ENCODE assay signal across 8 cellular contexts in genomic region chr2:63189026-63189425, GRCh38.
DNase-seq lines count a peak whose midpoint lies in the region; ATAC-seq and TF ChIP-seq lines count a peak whose summit lies in the region.

No MANE protein-coding gene starts in this region.

- no peaks in the 10 kb centered on the region for H3K36me3 ChIP-seq in kidney epithelial cell (ENCODE audit: control insufficient read depth, insufficient read depth, low read length)
- H3K36me3 ChIP-seq in psoas muscle (ENCODE audit: insufficient read depth in 1 of 2, low read depth in 1 of 2), result no peaks in the 10 kb centered on the region

- ATAC-seq in GM18870 (IDR thresholded peaks at IDR 0.05; ENCODE audit: unreplicated experiment) (peak; percentile 65), psoas muscle (no peak), GM21390 (IDR thresholded peaks at IDR 0.05; ENCODE audit: unreplicated experiment) (no peak)

- H3K9me3 ChIP-seq in psoas muscle, result no peaks in the 10 kb centered on the region

- intact Hi-C loops in psoas muscle (cut with DNase I), result no loop called here

- no peak overlapping the region for H3K4me3 ChIP-seq in AG09309 (ENCODE audit: control insufficient read depth, low read depth, low read length)
- H3K4me3 ChIP-seq in WI38 (ENCODE audit: low read depth, low read length), result no peak overlapping the region
- H3K4me3 ChIP-seq in kidney epithelial cell (ENCODE audit: low read depth, low read length), result no peak overlapping the region
- no peak overlapping the region for H3K4me3 ChIP-seq in psoas muscle

- H3K4me1 ChIP-seq in psoas muscle, result no peaks in the 10 kb centered on the region

- TF ChIP-seq CTCF in AG09309 (IDR thresholded peaks at IDR 0.05; ENCODE audit: control insufficient read depth, insufficient read depth, low read depth, low read length, missing control alignments) (peak; percentile 89), WI38 (IDR thresholded peaks at IDR 0.05; ENCODE audit: low read depth, low read length) (peak; percentile 95), kidney epithelial cell (IDR thresholded peaks at IDR 0.05; ENCODE audit: insufficient read depth, low read length, poor library complexity, severe bottlenecking) (peak; percentile 89), psoas muscle (IDR thresholded peaks at IDR 0.05) (no peak)

- H3K27ac ChIP-seq in psoas muscle, result no peak overlapping the region

- no peaks in the 10 kb centered on the region for H3K27me3 ChIP-seq in kidney epithelial cell (ENCODE audit: control insufficient read depth, insufficient read depth, low read length)
- H3K27me3 ChIP-seq in psoas muscle (ENCODE audit: insufficient read depth in 3 of 3, low read length in 2 of 3), result no peaks in the 10 kb centered on the region

- WGBS in psoas muscle, 3 donors, result 24 to 28% (median 25%) methylated on average over 4 of the region's 4 CpGs

- DNase-seq in AG09309 (ENCODE audit: low read depth) (peak; percentile 4), HT1080 (ENCODE audit: low read depth) (peak; percentile 59), kidney epithelial cell (ENCODE audit: low read depth) (no peak), NCI-H187 (lab: John Stamatoyannopoulos, UW) (no peak), psoas muscle (no peak)

Comparison
In these comparisons a context has a peak if more than half of its experiments do, and no peak if none do; other contexts are left out.
1. DNase-seq: peak in AG09309 (single experiment) and HT1080 (single experiment); none in kidney epithelial cell (single experiment), NCI-H187 (0 of 2) and psoas muscle (0 of 2).